In genomic region chr4:4472344-4472958, GRCh38 we compare ENCODE assay signal across 1 cellular context.
TF ChIP-seq lines count a peak whose summit lies in the region.

No MANE protein-coding gene starts in this region.

TF ChIP-seq in HepG2, 621 proteins besides CTCF, POLR2A, EP300 and RAD21 (continued from another document):
- 0 out of 2 replicates have a peak, but pooled peaks have one; percentile 52 for TF ChIP-seq HMGXB3 (CRISPR knock-in tag; IDR thresholded peaks at IDR 0.05; ENCODE audit: borderline replicate concordance)
- TF ChIP-seq YY1 (IDR thresholded peaks at IDR 0.05; ENCODE audit: insufficient read depth, insufficient replicate concordance, low read depth, low read length) = no peak
- no peak for TF ChIP-seq CCAR2 (optimal IDR thresholded peaks at IDR 0.05; ENCODE audit: low read depth, low read length)
- TF ChIP-seq ZFP41 (CRISPR knock-in tag; IDR thresholded peaks at IDR 0.05; ENCODE audit: borderline replicate concordance) = no peak
- peak; percentile 55; the same call in 1 of the 2 replicates for TF ChIP-seq ZNF800 (CRISPR knock-in tag; IDR thresholded peaks at IDR 0.05)
- TF ChIP-seq KDM1A (CRISPR knock-in tag; IDR thresholded peaks at IDR 0.05) = no peak
- no peak for TF ChIP-seq PRPF4 (IDR thresholded peaks at IDR 0.05; ENCODE audit: low read depth, low read length, poor library complexity, severe bottlenecking)
